In the genomic region with DNA sequence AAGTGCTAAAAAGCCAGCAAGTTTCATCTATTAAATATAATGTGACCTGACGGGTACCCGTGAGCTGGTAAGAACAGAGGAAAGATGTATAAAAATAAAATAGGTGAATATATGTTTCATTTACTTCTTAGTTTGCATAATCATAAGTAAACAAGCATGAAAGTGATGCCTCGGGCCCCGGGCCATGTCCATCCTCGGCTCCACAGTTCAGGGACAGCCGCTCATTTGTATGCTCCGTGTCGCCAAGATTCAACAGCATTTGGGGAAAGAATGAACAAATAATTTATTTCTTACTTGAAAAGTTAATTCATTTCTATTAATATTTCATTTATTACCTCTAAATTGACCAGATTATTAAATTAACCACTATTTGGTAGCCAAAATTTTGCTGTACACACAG, we compare ENCODE assay signal across 28 cellular contexts.
"Had no signal": no experiment of that assay in that cellular context is flagged by ENCODE, and none has a peak within 500 bp of the region (broad histone marks: within the 10 kb centered on the region; RNA-seq: fewer than 3 reads in every experiment).

No MANE protein-coding gene starts in this region.

- H3K4me3 Mint-ChIP-seq: endodermal cell; immature natural killer cell; memory B cell; natural killer cell; neural crest cell; stimulated activated effector memory CD8-positive, alpha-beta T cell treated with anti-CD3 and anti-CD28 coated beads, Interleukin-12 subunit alpha, Interleukin-12 subunit beta, amount 100 ng/mL, for 72 hours had no signal

- H3K27ac ChIP-seq: epithelial cell of prostate, foreskin keratinocyte, gastroesophageal sphincter, neutrophil, pancreas, stomach, thoracic aorta, tibial nerve, upper lobe of left lung had no signal

- DNase-seq: effector CD8-positive, alpha-beta T cell; endodermal cell; foreskin keratinocyte; glutamatergic neuron; immature natural killer cell; islet precursor cell; kidney glomerular epithelial cell; natural killer cell; pancreas; stimulated activated CD4-positive, alpha-beta T cell treated with anti-CD3 and anti-CD28 coated beads, Interleukin-2, amount 100 ng/mL, for 24 hours; stimulated activated CD4-positive, alpha-beta T cell treated with anti-CD3 and anti-CD28 coated beads, Interleukin-4, amount 100 ng/mL, for 24 hours; stimulated activated naive CD4-positive, alpha-beta T cell treated with Interleukin-2 at 50 U/mL for 16 hours; stomach; upper lobe of left lung had no signal

- H3K9me3 Mint-ChIP-seq: endodermal cell; immature natural killer cell; memory B cell; natural killer cell; neural crest cell; stimulated activated effector memory CD8-positive, alpha-beta T cell treated with anti-CD3 and anti-CD28 coated beads, Interleukin-12 subunit alpha, Interleukin-12 subunit beta, amount 100 ng/mL, for 72 hours had no signal

- H3K36me3 Mint-ChIP-seq: immature natural killer cell; memory B cell; natural killer cell; stimulated activated effector memory CD8-positive, alpha-beta T cell treated with anti-CD3 and anti-CD28 coated beads, Interleukin-12 subunit alpha, Interleukin-12 subunit beta, amount 100 ng/mL, for 72 hours had no signal

- ATAC-seq: esophagus mucosa; foreskin keratinocyte; gastroesophageal sphincter; left lobe of liver; natural killer cell; pancreas; sciatic nerve; stimulated activated effector memory CD8-positive, alpha-beta T cell treated with anti-CD3 and anti-CD28 coated beads, Interleukin-12 subunit alpha, Interleukin-12 subunit beta, amount 100 ng/mL, for 72 hours had no signal

- H3K27me3 ChIP-seq: foreskin keratinocyte, pancreas, tibial nerve, upper lobe of left lung had no signal

- H3K27ac Mint-ChIP-seq: endodermal cell; immature natural killer cell; memory B cell; natural killer cell; progenitor cell of endocrine pancreas; stimulated activated effector memory CD8-positive, alpha-beta T cell treated with anti-CD3 and anti-CD28 coated beads, Interleukin-12 subunit alpha, Interleukin-12 subunit beta, amount 100 ng/mL, for 72 hours had no signal

- H3K27me3 Mint-ChIP-seq: memory B cell had no signal

- H3K4me3 ChIP-seq: gastroesophageal sphincter, lung, pancreas, smooth muscle cell, stomach, thoracic aorta, tibial nerve, upper lobe of left lung had no signal

- H3K4me1 Mint-ChIP-seq: immature natural killer cell; memory B cell; natural killer cell; stimulated activated effector memory CD8-positive, alpha-beta T cell treated with anti-CD3 and anti-CD28 coated beads, Interleukin-12 subunit alpha, Interleukin-12 subunit beta, amount 100 ng/mL, for 72 hours had no signal
